Comparison of ENCODE assay signal across 27 cellular contexts in genomic region chr7:3762146-3762831, GRCh38.
DNase-seq lines count a peak whose midpoint lies in the region; ATAC-seq, FAIRE-seq and TF ChIP-seq lines count a peak whose summit lies in the region.
"Had no signal": no experiment of that assay in that cellular context is flagged by ENCODE, and none has a peak within 500 bp of the region (broad histone marks: within the 10 kb centered on the region; RNA-seq: fewer than 3 reads in every experiment).

No MANE protein-coding gene starts in this region.

- H3K27ac ChIP-seq in GM23338 (ENCODE audit: low read depth) (no peak overlapping the region), PC-9 (peak overlapping the region; percentile 40; the same call in 1 of the 2 replicates), psoas muscle (no peak overlapping the region)
- H3K27ac ChIP-seq: body of pancreas, dorsolateral prefrontal cortex, gastroesophageal sphincter, GM23248, left lung, upper lobe of left lung had no signal

- peaks cover 3% of the 10 kb centered on the region; the same call in 2 of the 3 replicates for H3K36me3 Mint-ChIP-seq in GM23338 (ENCODE audit: low read depth)
- H3K36me3 Mint-ChIP-seq in activated CD8-positive, alpha-beta T cell treated with anti-CD3 and anti-CD28 coated beads, Interleukin-2, amount 10 ng/mL, durations not matched to agents 7 days and 5 days (ENCODE audit: low read depth): no peaks in the 10 kb centered on the region

- POLR2A ChIA-PET in PC-9 (lab: Charles Lee; ENCODE audit: unreplicated experiment): no interaction called here
- POLR2A ChIA-PET in activated CD8-positive, alpha-beta T cell treated with anti-CD3 and anti-CD28 coated beads, Interleukin-2, amount 10 ng/mL, durations not matched to agents 7 days and 5 days (lab: Charles Lee): no interaction called here

- no peaks in the 10 kb centered on the region for H3K9me2 ChIP-seq in GM23338 (ENCODE audit: insufficient read depth)
- no peaks in the 10 kb centered on the region for H3K9me2 ChIP-seq in PC-9 (ENCODE audit: insufficient read depth)

- H3K4me2 ChIP-seq in GM23338 (no peak overlapping the region), PC-9 (peak overlapping the region; percentile 9)

- no peak overlapping the region for H3K4me3 ChIP-seq in GM23338
- no peak overlapping the region for H3K4me3 ChIP-seq in PC-9
- no peak overlapping the region for H3K4me3 ChIP-seq in psoas muscle
- H3K4me3 ChIP-seq: body of pancreas, dorsolateral prefrontal cortex, gastroesophageal sphincter, GM23248, K562, left lung, upper lobe of left lung had no signal

- H3K4me1 ChIP-seq in GM23338 (ENCODE audit: insufficient read depth) (no peaks in the 10 kb centered on the region), PC-9 (replicated peaks; ENCODE audit: insufficient read depth) (peaks cover 26% of the 10 kb centered on the region), psoas muscle (no peaks in the 10 kb centered on the region)
- H3K4me1 ChIP-seq: gastroesophageal sphincter, left lung, upper lobe of left lung had no signal

- FAIRE-seq in urothelium cell line (lab: Jason Lieb, UNC): peak; percentile 81
- FAIRE-seq: K562, small intestine had no signal

- ATAC-seq in GM23338 (peak; percentile 45; the same call in 1 of the 3 replicates), psoas muscle (no peak), GM18858 (IDR thresholded peaks at IDR 0.05; ENCODE audit: unreplicated experiment) (no peak)
- ATAC-seq in activated CD8-positive, alpha-beta T cell treated with anti-CD3 and anti-CD28 coated beads, Interleukin-2, amount 10 ng/mL, durations not matched to agents 7 days and 5 days: no peak
- ATAC-seq: body of pancreas, gastroesophageal sphincter, K562 had no signal

- intact Hi-C loops in PC-9 (cut with micrococcal nuclease; ENCODE audit: unreplicated experiment): no loop called here
- intact Hi-C loops in psoas muscle (cut with DNase I): no loop called here

- no TSS peak for BruUV-seq in PC-9 (replicated peaks; lab: Mats Ljungman, UMichigan)

- CTCF ChIA-PET in PC-9 (lab: Charles Lee): no interaction called here
- CTCF ChIA-PET in activated CD8-positive, alpha-beta T cell treated with anti-CD3 and anti-CD28 coated beads, Interleukin-2, amount 10 ng/mL, durations not matched to agents 7 days and 5 days (lab: Charles Lee): no interaction called here

- peaks cover 6% of the 10 kb centered on the region; the same call in 2 of the 3 replicates for H3K4me1 Mint-ChIP-seq in GM23338
- no peaks in the 10 kb centered on the region for H3K4me1 Mint-ChIP-seq in activated CD8-positive, alpha-beta T cell treated with anti-CD3 and anti-CD28 coated beads, Interleukin-2, amount 10 ng/mL, durations not matched to agents 7 days and 5 days (ENCODE audit: low read depth)

- H2AFZ ChIP-seq in GM23338 (no peak overlapping the region), PC-9 (no peak overlapping the region)
- H2AFZ ChIP-seq: GM23248 had no signal

- no peaks in the 10 kb centered on the region; the same call in 2 of the 3 replicates for H3K9me3 Mint-ChIP-seq in GM23338
- no peaks in the 10 kb centered on the region for H3K9me3 Mint-ChIP-seq in activated CD8-positive, alpha-beta T cell treated with anti-CD3 and anti-CD28 coated beads, Interleukin-2, amount 10 ng/mL, durations not matched to agents 7 days and 5 days (ENCODE audit: insufficient read depth)
- H3K9me3 Mint-ChIP-seq: activated T-cell treated with anti-CD3 and anti-CD28 coated beads, Interleukin-2, amount 50 U/mL, for 24 hours; CD4-positive, alpha-beta T cell had no signal

- H3K4me3 Mint-ChIP-seq in GM23338: no peak overlapping the region
- no peak overlapping the region for H3K4me3 Mint-ChIP-seq in activated CD8-positive, alpha-beta T cell treated with anti-CD3 and anti-CD28 coated beads, Interleukin-2, amount 10 ng/mL, durations not matched to agents 7 days and 5 days
- H3K4me3 Mint-ChIP-seq: activated T-cell treated with anti-CD3 and anti-CD28 coated beads, Interleukin-2, amount 50 U/mL, for 24 hours; CD4-positive, alpha-beta T cell had no signal

- WGBS in psoas muscle, 3 donors: 88 to 89% (median 89%) methylated on average over 11 of the region's 11 CpGs

- DNase-seq in GM23338 (ENCODE audit: low spot score) (peak; percentile 23), PC-9 (no peak), germinal center (ENCODE audit: low spot score) (peak; percentile 20), urothelium cell line (ENCODE audit: low spot score) (no peak), psoas muscle (no peak)
- no peak for DNase-seq in activated CD8-positive, alpha-beta T cell treated with anti-CD3 and anti-CD28 coated beads, Interleukin-2, amount 10 ng/mL, durations not matched to agents 7 days and 5 days
- DNase-seq: activated CD4-positive, alpha-beta T cell treated with anti-CD3 and anti-CD28 coated beads for 48 hours; activated gamma-delta T cell; activated T-cell treated with anti-CD3 and anti-CD28 coated beads, Interleukin-2, amount 50 U/mL, for 24 hours; body of pancreas; CD4-positive, alpha-beta T cell; cerebellar nuclear complex; dorsolateral prefrontal cortex; GM23248; left lung; mesendoderm; NCI-H1105; NCI-H1930; NCI-H524 treated with DMSO at 0.1 percent for 48 hours; occipital lobe; small intestine; stimulated activated CD8-positive, alpha-beta memory T cell treated with anti-CD3 and anti-CD28 coated beads, Interleukin-4, amount 100 ng/mL, for 48 hours; T-helper 9 cell; upper lobe of left lung had no signal

- H4K20me1 ChIP-seq in GM23338 (replicated peaks; ENCODE audit: insufficient read depth) (no peaks in the 10 kb centered on the region), PC-9 (ENCODE audit: insufficient read depth) (no peaks in the 10 kb centered on the region)

- no peaks in the 10 kb centered on the region for H3K27me3 ChIP-seq in GM23338 (ENCODE audit: insufficient read depth)
- peaks cover 17% of the 10 kb centered on the region; the same call in 1 of the 2 replicates for H3K27me3 ChIP-seq in PC-9 (ENCODE audit: insufficient read depth, low read depth)
- peaks cover 0 to 2% (median 0%) of the 10 kb centered on the region in 3 donors for H3K27me3 ChIP-seq in psoas muscle (ENCODE audit: insufficient read depth in 3 of 3, low read length in 2 of 3)
- H3K27me3 ChIP-seq: body of pancreas, dorsolateral prefrontal cortex, gastroesophageal sphincter, left lung, upper lobe of left lung had no signal

- H3F3A ChIP-seq in GM23338 (replicated peaks; ENCODE audit: low read depth) (no peaks in the 10 kb centered on the region), PC-9 (ENCODE audit: insufficient read depth, low read depth) (0 out of 2 replicates have a peak, but pooled peaks cover 6% of the 10 kb centered on the region)

- TF ChIP-seq CTCF in GM23338 (conservative IDR thresholded peaks at IDR 0.05; ENCODE audit: low read depth in 2 of 2): peak in 1 of 2 experiments; percentile 15; a peak in 1 of 4 replicates
- TF ChIP-seq CTCF in PC-9 (conservative IDR thresholded peaks at IDR 0.05): no peak
- no peak for TF ChIP-seq CTCF in psoas muscle (IDR thresholded peaks at IDR 0.05)

- H3K36me3 ChIP-seq in GM23338 (ENCODE audit: insufficient read depth) (no peaks in the 10 kb centered on the region), PC-9 (ENCODE audit: low read depth) (no peaks in the 10 kb centered on the region), psoas muscle (ENCODE audit: insufficient read depth in 1 of 2, low read depth in 1 of 2) (no peaks in the 10 kb centered on the region)
- H3K36me3 ChIP-seq: gastroesophageal sphincter, left lung, upper lobe of left lung had no signal

- no peaks in the 10 kb centered on the region for H3K79me2 ChIP-seq in GM23338 (replicated peaks; ENCODE audit: insufficient read depth)
- no peaks in the 10 kb centered on the region for H3K79me2 ChIP-seq in PC-9 (ENCODE audit: low read depth)

- H3K9me3 ChIP-seq in PC-9 (ENCODE audit: insufficient read depth, low read depth) (no peaks in the 10 kb centered on the region), psoas muscle (no peaks in the 10 kb centered on the region)
- H3K9me3 ChIP-seq: body of pancreas, gastroesophageal sphincter, left lung, upper lobe of left lung had no signal

- peaks cover 4% of the 10 kb centered on the region for H3K27me3 Mint-ChIP-seq in GM23338 (ENCODE audit: insufficient read depth, low read depth, poor library complexity)
- peaks cover 2% of the 10 kb centered on the region for H3K27me3 Mint-ChIP-seq in activated CD8-positive, alpha-beta T cell treated with anti-CD3 and anti-CD28 coated beads, Interleukin-2, amount 10 ng/mL, durations not matched to agents 7 days and 5 days (ENCODE audit: low read depth)

- H3K27ac Mint-ChIP-seq in GM23338: no peak overlapping the region
- H3K27ac Mint-ChIP-seq in activated CD8-positive, alpha-beta T cell treated with anti-CD3 and anti-CD28 coated beads, Interleukin-2, amount 10 ng/mL, durations not matched to agents 7 days and 5 days: no peak overlapping the region
- H3K27ac Mint-ChIP-seq: activated T-cell treated with anti-CD3 and anti-CD28 coated beads, Interleukin-2, amount 50 U/mL, for 24 hours; CD4-positive, alpha-beta T cell had no signal

TF ChIP-seq in GM23338, 12 proteins besides CTCF, POLR2A, EP300 and RAD21:
- TF ChIP-seq POLR2AphosphoS5 (IDR thresholded peaks at IDR 0.05; ENCODE audit: low read depth) (no peak), NANOG (IDR thresholded peaks at IDR 0.05; ENCODE audit: borderline replicate concordance) (no peak), ZNF331 (CRISPR knock-in tag; IDR thresholded peaks at IDR 0.05; ENCODE audit: low read depth) (no peak), STAT1 (IDR thresholded peaks at IDR 0.05; ENCODE audit: unreplicated experiment) (no peak), CREB1 (CRISPR knock-in tag; IDR thresholded peaks at IDR 0.05; ENCODE audit: low read depth) (no peak), JUNB (IDR thresholded peaks at IDR 0.05; ENCODE audit: unreplicated experiment) (no peak), EZH2phosphoT487 (IDR thresholded peaks at IDR 0.05; ENCODE audit: unreplicated experiment) (no peak), EZH2 (IDR thresholded peaks at IDR 0.05; ENCODE audit: low read depth, unreplicated experiment) (no peak)
- TF ChIP-seq, protein P1, sequence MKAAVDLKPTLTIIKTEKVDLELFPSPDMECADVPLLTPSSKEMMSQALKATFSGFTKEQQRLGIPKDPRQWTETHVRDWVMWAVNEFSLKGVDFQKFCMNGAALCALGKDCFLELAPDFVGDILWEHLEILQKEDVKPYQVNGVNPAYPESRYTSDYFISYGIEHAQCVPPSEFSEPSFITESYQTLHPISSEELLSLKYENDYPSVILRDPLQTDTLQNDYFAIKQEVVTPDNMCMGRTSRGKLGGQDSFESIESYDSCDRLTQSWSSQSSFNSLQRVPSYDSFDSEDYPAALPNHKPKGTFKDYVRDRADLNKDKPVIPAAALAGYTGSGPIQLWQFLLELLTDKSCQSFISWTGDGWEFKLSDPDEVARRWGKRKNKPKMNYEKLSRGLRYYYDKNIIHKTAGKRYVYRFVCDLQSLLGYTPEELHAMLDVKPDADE (IDR thresholded peaks at IDR 0.05): no peak

Comparison
In these comparisons a context has a peak if more than half of its experiments do, and no peak if none do; other contexts are left out.
1. DNase-seq: peak in GM23338 (single experiment) and germinal center (single experiment); none in PC-9 (0 of 2), urothelium cell line (single experiment), psoas muscle (0 of 2) and activated CD8-positive, alpha-beta T cell treated with anti-CD3 and anti-CD28 coated beads, Interleukin-2, amount 10 ng/mL, durations not matched to agents 7 days and 5 days (single experiment).